ENCODE assay signal across 1 cellular context in the genomic region with DNA sequence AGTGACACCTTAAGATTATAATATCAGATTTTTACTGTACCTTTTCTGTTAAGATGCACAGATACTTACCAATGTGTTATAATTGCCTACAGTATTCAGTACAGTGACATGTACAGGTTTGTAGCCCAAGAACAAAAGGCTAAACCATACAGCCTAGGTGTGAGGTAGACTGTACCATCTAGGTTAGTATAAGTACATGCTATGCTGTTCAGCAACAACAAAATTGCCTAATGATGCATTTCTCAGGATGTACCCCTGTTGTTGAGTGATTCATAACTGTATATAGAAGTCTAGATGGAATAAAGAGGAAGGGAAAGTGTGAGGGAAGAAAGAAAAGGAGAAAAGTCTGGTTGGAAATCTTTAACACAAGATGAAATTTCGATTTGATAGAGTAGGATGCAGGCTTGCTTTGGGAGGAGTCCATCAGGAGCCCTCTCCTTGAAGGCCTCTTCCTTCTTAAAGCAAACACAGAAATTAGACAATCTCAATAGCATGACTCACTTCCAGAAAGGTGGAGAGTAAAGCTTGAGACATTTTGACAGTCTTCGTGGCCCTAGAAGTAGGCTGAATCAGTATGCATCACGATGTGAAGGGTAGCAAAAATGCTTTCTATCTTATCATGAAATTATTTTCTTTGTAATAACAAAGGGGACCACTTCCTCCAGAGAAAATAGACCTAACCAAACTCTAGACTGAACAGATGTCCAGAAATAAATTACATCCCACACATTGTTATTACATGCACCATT.
TF ChIP-seq lines count a peak whose summit lies in the region.

No MANE protein-coding gene starts in this region.

TF ChIP-seq in SK-N-SH, 30 proteins besides CTCF, POLR2A, EP300 and RAD21 (continued from another document):
- TF ChIP-seq, protein P1, sequence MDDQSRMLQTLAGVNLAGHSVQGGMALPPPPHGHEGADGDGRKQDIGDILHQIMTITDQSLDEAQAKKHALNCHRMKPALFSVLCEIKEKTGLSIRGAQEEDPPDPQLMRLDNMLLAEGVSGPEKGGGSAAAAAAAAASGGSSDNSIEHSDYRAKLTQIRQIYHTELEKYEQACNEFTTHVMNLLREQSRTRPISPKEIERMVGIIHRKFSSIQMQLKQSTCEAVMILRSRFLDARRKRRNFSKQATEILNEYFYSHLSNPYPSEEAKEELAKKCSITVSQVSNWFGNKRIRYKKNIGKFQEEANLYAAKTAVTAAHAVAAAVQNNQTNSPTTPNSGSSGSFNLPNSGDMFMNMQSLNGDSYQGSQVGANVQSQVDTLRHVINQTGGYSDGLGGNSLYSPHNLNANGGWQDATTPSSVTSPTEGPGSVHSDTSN (IDR thresholded peaks at IDR 0.05), result peak; percentile 60
- TF ChIP-seq NRF1 (IDR thresholded peaks at IDR 0.05; ENCODE audit: low read depth, low read length), result no peak
